In genomic region chr3:143134446-143134845, GRCh38 we compare ENCODE assay signal across 14 cellular contexts. TPM values are rescaled to one million over a fixed set of nuclear protein-coding genes. Genes with fewer than 3 reads are reported as not detected.
DNase-seq lines count a peak whose midpoint lies in the region; ATAC-seq and TF ChIP-seq lines count a peak whose summit lies in the region.
"Had no signal": no experiment of that assay in that cellular context is flagged by ENCODE, and none has a peak within 500 bp of the region (broad histone marks: within the 10 kb centered on the region; RNA-seq: fewer than 3 reads in every experiment).

No MANE protein-coding gene starts in this region.

- in situ Hi-C loops in astrocyte of the cerebellum (cut with HindIII; ENCODE audit: low sequenced_read_pairs): loop anchor here (25.0 kb wide), 1 partner anchor 528 kb away; no protein-coding TSS in a partner anchor

- H3K36me3 ChIP-seq in ACC112 (ENCODE audit: insufficient read depth, low read length): no peaks in the 10 kb centered on the region
- no peaks in the 10 kb centered on the region for H3K36me3 ChIP-seq in spleen
- H3K36me3 ChIP-seq: prostate gland had no signal

- intact Hi-C loops in spleen (cut with DNase I; ENCODE audit: low total_unique reads): no loop called here

- H3K9me3 Mint-ChIP-seq in HFFc6: no peaks in the 10 kb centered on the region

- H3K27ac Mint-ChIP-seq in HFFc6: no peak overlapping the region
- H3K27ac Mint-ChIP-seq: activated CD8-positive, alpha-beta memory T cell treated with anti-CD3 and anti-CD28 coated beads, Interleukin-2, amount 10 ng/mL, durations not matched to agents 7 days and 5 days; activated naive CD8-positive, alpha-beta T cell; B cell had no signal

- H3K4me1 Mint-ChIP-seq in HFFc6 (ENCODE audit: low read depth): peaks cover 43% of the 10 kb centered on the region
- H3K4me1 Mint-ChIP-seq: activated CD8-positive, alpha-beta memory T cell treated with anti-CD3 and anti-CD28 coated beads, Interleukin-2, amount 10 ng/mL, durations not matched to agents 7 days and 5 days; B cell had no signal

- no peak for ATAC-seq in GM21447 (IDR thresholded peaks at IDR 0.05; ENCODE audit: unreplicated experiment)
- ATAC-seq: activated CD8-positive, alpha-beta memory T cell treated with anti-CD3 and anti-CD28 coated beads, Interleukin-2, amount 10 ng/mL, durations not matched to agents 7 days and 5 days had no signal

- H3K4me1 ChIP-seq in ACC112 (ENCODE audit: control insufficient read depth, insufficient read depth, low read length, unreplicated experiment) (peaks cover 18% of the 10 kb centered on the region), spleen (no peaks in the 10 kb centered on the region)
- H3K4me1 ChIP-seq: prostate gland had no signal

- H3K9me3 ChIP-seq in spleen: no peaks in the 10 kb centered on the region
- H3K9me3 ChIP-seq: prostate gland had no signal

- no peak for TF ChIP-seq POLR2A in spleen (IDR thresholded peaks at IDR 0.05)

- H3K27ac ChIP-seq in ACC112 (ENCODE audit: low read depth, low read length): peak overlapping the region; percentile 14; the same call in 1 of the 2 replicates
- H3K27ac ChIP-seq in spleen: no peak overlapping the region
- H3K27ac ChIP-seq: prostate gland had no signal

- H3K4me3 ChIP-seq in ACC112 (ENCODE audit: low read depth, low read length) (peak overlapping the region; percentile 41; the same call in 1 of the 2 replicates), astrocyte of the cerebellum (ENCODE audit: low read depth, low read length) (no peak overlapping the region), spleen (no peak overlapping the region)
- H3K4me3 ChIP-seq: prostate gland had no signal

- DNase-seq in HFFc6 (no peak), NCI-H2171 (lab: John Stamatoyannopoulos, UW) (peak; percentile 12), astrocyte of the cerebellum (ENCODE audit: low read depth) (peak; percentile 49), spleen (no peak), hepatic stellate cell (ENCODE audit: low spot score) (no peak), GDM1 (lab: John Stamatoyannopoulos, UW) (no peak)
- DNase-seq: activated CD8-positive, alpha-beta memory T cell treated with anti-CD3 and anti-CD28 coated beads, Interleukin-2, amount 10 ng/mL, durations not matched to agents 7 days and 5 days; RPMI8226; stimulated activated CD4-positive, alpha-beta T cell treated with anti-CD3 and anti-CD28 coated beads, Interleukin-1b, Interleukin-23, amount 100 ng/mL, for 48 hours had no signal

- no peaks in the 10 kb centered on the region for H3K79me2 ChIP-seq in ACC112 (ENCODE audit: control insufficient read depth, insufficient read depth, low read length, unreplicated experiment)

- H3K36me3 Mint-ChIP-seq in HFFc6 (ENCODE audit: low read depth): no peaks in the 10 kb centered on the region
- H3K36me3 Mint-ChIP-seq: activated naive CD8-positive, alpha-beta T cell had no signal

- no peaks in the 10 kb centered on the region for H3K27me3 ChIP-seq in ACC112 (ENCODE audit: insufficient read depth, low read length)
- no peaks in the 10 kb centered on the region for H3K27me3 ChIP-seq in spleen (replicated peaks in 1 of 7)

- H2AFZ ChIP-seq in ACC112 (ENCODE audit: low read length, unreplicated experiment): no peak overlapping the region

- TF ChIP-seq CTCF in HFFc6 (IDR thresholded peaks at IDR 0.05) (peak; percentile 25; the same call in 1 of the 2 replicates), astrocyte of the cerebellum (IDR thresholded peaks at IDR 0.05; ENCODE audit: low read depth, low read length, missing control alignments) (no peak), spleen (IDR thresholded peaks at IDR 0.05 in 8 of 11, conservative IDR thresholded peaks at IDR 0.05 in 3 of 11) (no peak)

- H3K4me3 Mint-ChIP-seq in HFFc6: no peak overlapping the region; the same call in 1 of the 2 replicates
- H3K4me3 Mint-ChIP-seq: activated CD8-positive, alpha-beta memory T cell treated with anti-CD3 and anti-CD28 coated beads, Interleukin-2, amount 10 ng/mL, durations not matched to agents 7 days and 5 days; activated naive CD8-positive, alpha-beta T cell; B cell had no signal

- H3K27me3 Mint-ChIP-seq in HFFc6 (ENCODE audit: insufficient read depth): peaks cover 4% of the 10 kb centered on the region
- H3K27me3 Mint-ChIP-seq: activated naive CD8-positive, alpha-beta T cell; B cell had no signal

RNA-seq across cellular contexts. Expression of gene CHST2, which starts 14.9 kb away (rescaled TPM):
- 1 to 10 TPM; 2.6 to 4.3 (median 3.8) TPM for total RNA-seq in HFFc6 (2021; fragmentation: NEBNext Ultra II Directional; extraction: Animal tissue kit (Norgen Biotek cat#: 25700))
- total RNA-seq in spleen: 10 to 100 TPM; 25.9 to 46.6 (median 32.6) TPM
- polyA plus RNA-seq in spleen: 10 to 100 TPM in 2 of 3 donors, 1 to 10 TPM in 1; 8.5 to 15.4 (median 11.9) TPM

Comparison
In these comparisons a context has a peak if more than half of its experiments do, and no peak if none do; other contexts are left out.
1. DNase-seq: peak in NCI-H2171 (single experiment) and astrocyte of the cerebellum (single experiment); none in HFFc6 (single experiment), spleen (single experiment), hepatic stellate cell (single experiment) and GDM1 (single experiment).
2. RNA of gene CHST2, which starts 14.9 kb away (total RNA-seq): 25.9 to 46.6 TPM in spleen; 2.6 to 4.3 TPM in HFFc6; every median in the first group is over 4 times any median in the second.